Comparison of ENCODE assay signal across 18 cellular contexts in the genomic region with DNA sequence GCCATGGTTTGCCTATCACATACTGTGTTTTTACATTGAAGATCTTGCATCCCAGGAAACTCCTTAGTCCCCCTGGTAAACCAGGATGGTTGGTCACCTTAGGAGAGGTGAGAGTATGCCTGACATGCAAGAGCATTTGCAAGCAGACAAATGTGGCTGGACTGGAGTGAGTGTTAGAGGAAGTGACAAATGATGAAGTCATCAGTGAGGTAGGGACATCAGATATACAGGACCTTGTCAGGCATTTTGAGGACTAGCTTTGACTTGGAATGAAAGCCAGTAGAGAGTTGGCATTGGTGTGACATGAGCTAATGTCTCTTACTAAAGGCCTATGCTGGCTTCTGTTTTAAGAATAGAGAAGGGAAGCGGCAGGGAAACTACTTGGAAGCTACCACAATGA.
DNase-seq lines count a peak whose midpoint lies in the region; ATAC-seq, FAIRE-seq and TF ChIP-seq lines count a peak whose summit lies in the region.
"Had no signal": no experiment of that assay in that cellular context is flagged by ENCODE, and none has a peak within 500 bp of the region (broad histone marks: within the 10 kb centered on the region; RNA-seq: fewer than 3 reads in every experiment).

No MANE protein-coding gene starts in this region.

- H3K4me1 ChIP-seq in HEK293 (ENCODE audit: control insufficient read depth, insufficient read depth, low read length) (no peaks in the 10 kb centered on the region), testis (no peaks in the 10 kb centered on the region)
- H3K4me1 ChIP-seq: A549, Caco-2 had no signal

- H3K27me3 Mint-ChIP-seq in activated naive CD8-positive, alpha-beta T cell treated with anti-CD3 and anti-CD28 coated beads for 36 hours, result peaks cover 4% of the 10 kb centered on the region

- H3K4me3 ChIP-seq in HEK293 (ENCODE audit: low read depth, low read length), result no peak overlapping the region
- H3K4me3 ChIP-seq in bronchial epithelial cell (ENCODE audit: low read depth, low read length), result no peak overlapping the region
- H3K4me3 ChIP-seq in testis, result no peak overlapping the region
- H3K4me3 ChIP-seq: A549, GM23338 had no signal

- POLR2A ChIA-PET in HEK293 (lab: Yijun Ruan, JAX), result no interaction called here

- TF ChIP-seq POLR2A in testis (IDR thresholded peaks at IDR 0.05) (no peak), GM18505 (IDR thresholded peaks at IDR 0.05; ENCODE audit: borderline replicate concordance, extremely low read depth, insufficient read depth, insufficient read length) (no peak)

- no peaks in the 10 kb centered on the region for H3K9me3 ChIP-seq in HEK293 (ENCODE audit: control insufficient read depth, insufficient read depth, low read depth, low read length)
- H3K9me3 ChIP-seq in testis, result no peaks in the 10 kb centered on the region
- H3K9me3 ChIP-seq: A549, Caco-2 had no signal

- ATAC-seq in GM18505 (IDR thresholded peaks at IDR 0.05; ENCODE audit: unreplicated experiment), result no peak
- ATAC-seq: A549; CD8-positive, alpha-beta T cell; GM23338 had no signal

- DNase-seq in M059J (ENCODE audit: low read depth) (peak; percentile 73), bronchial epithelial cell (ENCODE audit: low read depth) (peak; percentile 66), kidney tubule cell (ENCODE audit: low spot score) (peak; percentile 53), testis (no peak), NCI-H1694 (lab: John Stamatoyannopoulos, UW) (no peak)
- no peak for DNase-seq in activated naive CD8-positive, alpha-beta T cell treated with anti-CD3 and anti-CD28 coated beads for 36 hours
- DNase-seq: Caco-2; CD8-positive, alpha-beta T cell; DMS53; H7; KG1 had no signal

- H3K27ac Mint-ChIP-seq in activated naive CD8-positive, alpha-beta T cell treated with anti-CD3 and anti-CD28 coated beads for 36 hours, result no peak overlapping the region
- H3K27ac Mint-ChIP-seq: CD8-positive, alpha-beta T cell; GM23338; IgD-negative memory B cell had no signal

- no peaks in the 10 kb centered on the region for H3K4me1 Mint-ChIP-seq in activated naive CD8-positive, alpha-beta T cell treated with anti-CD3 and anti-CD28 coated beads for 36 hours
- H3K4me1 Mint-ChIP-seq: CD14-positive monocyte, GM23338, IgD-negative memory B cell had no signal

- H3K27me3 ChIP-seq in bronchial epithelial cell (ENCODE audit: control insufficient read depth, insufficient read depth, low read length), result no peaks in the 10 kb centered on the region
- H3K27me3 ChIP-seq in testis, result no peaks in the 10 kb centered on the region

- no peak for TF ChIP-seq CTCF in HEK293 (tag by site-specific recombination; IDR thresholded peaks at IDR 0.05)
- TF ChIP-seq CTCF in bronchial epithelial cell (IDR thresholded peaks at IDR 0.05; ENCODE audit: insufficient read depth, low read length, severe bottlenecking), result no peak
- TF ChIP-seq CTCF in testis (IDR thresholded peaks at IDR 0.05), result no peak

- H3K27ac ChIP-seq in HEK293 (ENCODE audit: extremely low read depth, low read depth, low read length), result no peak overlapping the region
- no peak overlapping the region for H3K27ac ChIP-seq in testis
- H3K27ac ChIP-seq: A549 had no signal

- no peaks in the 10 kb centered on the region for H3K36me3 ChIP-seq in HEK293 (ENCODE audit: control insufficient read depth in 2 of 2, insufficient read depth in 1 of 2, low read length in 2 of 2)
- no peaks in the 10 kb centered on the region for H3K36me3 ChIP-seq in bronchial epithelial cell (ENCODE audit: control insufficient read depth, insufficient read depth, low read length)
- no peaks in the 10 kb centered on the region for H3K36me3 ChIP-seq in testis (ENCODE audit: low read depth, missing control alignments)

- CTCF ChIA-PET in HEK293 (lab: Yijun Ruan, JAX), result interaction anchor here (0.6 kb wide), 2 partner anchors 473 to 952 kb away, joined by 3 to 4 read pairs; no protein-coding TSS in a partner anchor

- FAIRE-seq in bronchial epithelial cell (lab: Jason Lieb, UNC), result no peak
- FAIRE-seq: A549, GM18507 had no signal

- 67 to 93% methylated on average over 1 of the region's 1 CpG for WGBS in testis, 2 donors

- H3K36me3 Mint-ChIP-seq in activated naive CD8-positive, alpha-beta T cell treated with anti-CD3 and anti-CD28 coated beads for 36 hours, result no peaks in the 10 kb centered on the region
- H3K36me3 Mint-ChIP-seq: CD14-positive monocyte; CD8-positive, alpha-beta T cell; IgD-negative memory B cell had no signal

- H3K4me3 Mint-ChIP-seq in activated naive CD8-positive, alpha-beta T cell treated with anti-CD3 and anti-CD28 coated beads for 36 hours, result no peak overlapping the region
- H3K4me3 Mint-ChIP-seq: CD14-positive monocyte; CD8-positive, alpha-beta T cell; GM23338; IgD-negative memory B cell had no signal

- intact Hi-C loops in testis (cut with DNase I; ENCODE audit: low total_unique reads), result no loop called here

- no peaks in the 10 kb centered on the region for H3K9me3 Mint-ChIP-seq in activated naive CD8-positive, alpha-beta T cell treated with anti-CD3 and anti-CD28 coated beads for 36 hours
- H3K9me3 Mint-ChIP-seq: GM23338 had no signal

TF ChIP-seq in HEK293, 187 proteins besides CTCF, POLR2A, EP300 and RAD21:
- TF ChIP-seq, protein P1, sequence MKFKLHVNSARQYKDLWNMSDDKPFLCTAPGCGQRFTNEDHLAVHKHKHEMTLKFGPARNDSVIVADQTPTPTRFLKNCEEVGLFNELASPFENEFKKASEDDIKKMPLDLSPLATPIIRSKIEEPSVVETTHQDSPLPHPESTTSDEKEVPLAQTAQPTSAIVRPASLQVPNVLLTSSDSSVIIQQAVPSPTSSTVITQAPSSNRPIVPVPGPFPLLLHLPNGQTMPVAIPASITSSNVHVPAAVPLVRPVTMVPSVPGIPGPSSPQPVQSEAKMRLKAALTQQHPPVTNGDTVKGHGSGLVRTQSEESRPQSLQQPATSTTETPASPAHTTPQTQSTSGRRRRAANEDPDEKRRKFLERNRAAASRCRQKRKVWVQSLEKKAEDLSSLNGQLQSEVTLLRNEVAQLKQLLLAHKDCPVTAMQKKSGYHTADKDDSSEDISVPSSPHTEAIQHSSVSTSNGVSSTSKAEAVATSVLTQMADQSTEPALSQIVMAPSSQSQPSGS (tag by site-specific recombination; IDR thresholded peaks at IDR 0.05; ENCODE audit: low read depth), result 0 out of 2 replicates have a peak, but pooled peaks have one; percentile 10
- TF ChIP-seq ZNF830 (tag by site-specific recombination; IDR thresholded peaks at IDR 0.05; ENCODE audit: low read depth), result no peak
TF ChIP-seq in HEK293: peak in this region for 1.

Comparison
In these comparisons a context has a peak if more than half of its experiments do, and no peak if none do; other contexts are left out.
1. DNase-seq: peak in M059J (single experiment), bronchial epithelial cell (single experiment) and kidney tubule cell (single experiment); none in activated naive CD8-positive, alpha-beta T cell treated with anti-CD3 and anti-CD28 coated beads for 36 hours (single experiment), testis (single experiment) and NCI-H1694 (single experiment).